8 cellular contexts compared by ENCODE assay signal in genomic region chr15:56918907-56919707, GRCh38. TPM values are rescaled to one million over a fixed set of nuclear protein-coding genes. Genes with fewer than 3 reads are reported as not detected.
DNase-seq lines count a peak whose midpoint lies in the region; ATAC-seq, FAIRE-seq and TF ChIP-seq lines count a peak whose summit lies in the region.

No MANE protein-coding gene starts in this region.

- peak; percentile 19 for ATAC-seq in HG03442 (IDR thresholded peaks at IDR 0.05; ENCODE audit: unreplicated experiment)
- peak; percentile 7 for ATAC-seq in activated naive CD8-positive, alpha-beta T cell treated with anti-CD3 and anti-CD28 coated beads, Interleukin-2, amount 50 U/mL, for 24 hours

- peaks cover 48% of the 10 kb centered on the region for H3K4me1 Mint-ChIP-seq in activated naive CD8-positive, alpha-beta T cell treated with anti-CD3 and anti-CD28 coated beads, Interleukin-2, amount 50 U/mL, for 24 hours
- H3K4me1 Mint-ChIP-seq in progenitor cell of endocrine pancreas (ENCODE audit: low read depth) = peaks cover 35% of the 10 kb centered on the region

- peak; percentile 27 for DNase-seq in GM19240 (ENCODE audit: insufficient read length, low spot score)
- DNase-seq in SK-N-MC (ENCODE audit: low read depth, low spot score) = no peak
- DNase-seq in activated naive CD8-positive, alpha-beta T cell treated with anti-CD3 and anti-CD28 coated beads, Interleukin-2, amount 50 U/mL, for 24 hours = peak; percentile 61
- peak; percentile 78 for DNase-seq in cardiac septum (ENCODE audit: low spot score)
- peak; percentile 54 for DNase-seq in progenitor cell of endocrine pancreas (ENCODE audit: low spot score, unreplicated experiment)
- peak; percentile 73 for DNase-seq in urothelium cell line (ENCODE audit: low spot score)

- peaks cover 26% of the 10 kb centered on the region for H3K36me3 ChIP-seq in SK-N-MC (ENCODE audit: insufficient read depth, low read length)

- H3K4me3 ChIP-seq in SK-N-MC = peak overlapping the region; percentile 97

- intact Hi-C loops in cardiac septum (cut with DNase I) = loop anchor here (1.0 to 10.0 kb wide), 5 partner anchors 32 to 386 kb away; partner anchors contain the start of gene ZNF280D

- H3K4me3 Mint-ChIP-seq in activated naive CD8-positive, alpha-beta T cell treated with anti-CD3 and anti-CD28 coated beads, Interleukin-2, amount 50 U/mL, for 24 hours = peak overlapping the region; percentile 93
- H3K4me3 Mint-ChIP-seq in progenitor cell of endocrine pancreas (ENCODE audit: low read depth) = peak overlapping the region; percentile 91

- H3K9ac ChIP-seq in SK-N-MC (ENCODE audit: insufficient read length) = peak overlapping the region; percentile 97

- H3K27ac Mint-ChIP-seq in activated naive CD8-positive, alpha-beta T cell treated with anti-CD3 and anti-CD28 coated beads, Interleukin-2, amount 50 U/mL, for 24 hours = peak overlapping the region; percentile 64
- peak overlapping the region; percentile 95 for H3K27ac Mint-ChIP-seq in progenitor cell of endocrine pancreas

- H3K27ac ChIP-seq in C4-2B = peak overlapping the region; percentile 98
- H3K27ac ChIP-seq in SK-N-MC = peak overlapping the region; percentile 85

- TF ChIP-seq CTCF in C4-2B (conservative IDR thresholded peaks at IDR 0.05) (no peak), progenitor cell of endocrine pancreas (IDR thresholded peaks at IDR 0.05; ENCODE audit: unreplicated experiment) (no peak)

- no peaks in the 10 kb centered on the region for H3K27me3 Mint-ChIP-seq in activated naive CD8-positive, alpha-beta T cell treated with anti-CD3 and anti-CD28 coated beads, Interleukin-2, amount 50 U/mL, for 24 hours
- no peaks in the 10 kb centered on the region for H3K27me3 Mint-ChIP-seq in progenitor cell of endocrine pancreas

- H3K9me3 Mint-ChIP-seq in activated naive CD8-positive, alpha-beta T cell treated with anti-CD3 and anti-CD28 coated beads, Interleukin-2, amount 50 U/mL, for 24 hours = peaks cover 4% of the 10 kb centered on the region
- H3K9me3 Mint-ChIP-seq in progenitor cell of endocrine pancreas (ENCODE audit: low read depth) = peaks cover 5% of the 10 kb centered on the region

- H3K36me3 Mint-ChIP-seq in activated naive CD8-positive, alpha-beta T cell treated with anti-CD3 and anti-CD28 coated beads, Interleukin-2, amount 50 U/mL, for 24 hours (ENCODE audit: low read depth) = peaks cover 27% of the 10 kb centered on the region
- peaks cover 27% of the 10 kb centered on the region for H3K36me3 Mint-ChIP-seq in progenitor cell of endocrine pancreas (ENCODE audit: insufficient read depth)

- no peaks in the 10 kb centered on the region for H3K9me3 ChIP-seq in SK-N-MC (ENCODE audit: low read depth, low read length)

- no peak for FAIRE-seq in urothelium cell line (lab: Jason Lieb, UNC)

RNA-seq across cellular contexts. Expression of gene TCF12, which starts 0.7 kb away (rescaled TPM):
- total RNA-seq in cardiac septum (57.3 TPM), progenitor cell of endocrine pancreas (164 and 167 TPM in 2 replicates)
